ENCODE assay signal across 19 cellular contexts in the genomic region with DNA sequence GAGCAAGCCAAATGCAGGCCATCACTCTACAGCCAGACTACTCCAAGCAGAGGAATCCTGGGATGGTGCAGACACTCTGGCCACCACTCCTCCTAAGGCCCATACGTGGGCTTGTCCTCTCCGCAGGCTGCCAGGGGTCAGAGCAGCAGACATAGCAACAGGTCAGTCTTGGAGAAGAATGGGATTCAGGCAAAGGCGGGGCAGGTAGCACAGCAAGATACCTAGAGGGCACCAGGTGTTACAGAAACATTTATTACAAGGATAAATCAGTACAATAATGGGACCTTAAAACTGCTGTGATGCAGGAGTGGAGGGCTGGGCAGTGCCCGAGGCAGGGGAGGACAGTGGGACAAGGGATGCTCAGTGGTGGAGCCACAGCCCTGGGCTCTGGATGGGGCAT. TPM values are rescaled to one million over a fixed set of nuclear protein-coding genes. Genes with fewer than 3 reads are reported as not detected.
DNase-seq lines count a peak whose midpoint lies in the region; ATAC-seq, FAIRE-seq and TF ChIP-seq lines count a peak whose summit lies in the region.
"Had no signal": no experiment of that assay in that cellular context is flagged by ENCODE, and none has a peak within 500 bp of the region (broad histone marks: within the 10 kb centered on the region; RNA-seq: fewer than 3 reads in every experiment).

No MANE protein-coding gene starts in this region.

- H3K4me1 ChIP-seq in BLaER1 (peaks cover 80% of the 10 kb centered on the region), HEK293 (ENCODE audit: control insufficient read depth, insufficient read depth, low read length) (no peaks in the 10 kb centered on the region), kidney (ENCODE audit: control insufficient read depth in 1 of 2, insufficient read depth in 1 of 2, low read depth in 1 of 2, low read length in 2 of 2) (peaks cover 7 to 18% of the 10 kb centered on the region in 2 donors), esophagus squamous epithelium (peaks cover 10 to 18% (median 14%) of the 10 kb centered on the region in 3 donors)

- peaks cover 49% of the 10 kb centered on the region for H3K4me1 Mint-ChIP-seq in stimulated activated memory B cell treated with anti-CD40 and anti-IgM and Interleukin-4, amounts not matched to agents 10 μg/mL and 1 μg/mL and 100 μg/mL, for 72 hours

- no peak for TF ChIP-seq CTCF in HEK293 (tag by site-specific recombination; IDR thresholded peaks at IDR 0.05)
- no peak for TF ChIP-seq CTCF in kidney (IDR thresholded peaks at IDR 0.05; ENCODE audit: borderline replicate concordance, extremely low read depth, insufficient read depth)
- TF ChIP-seq CTCF in esophagus squamous epithelium (IDR thresholded peaks at IDR 0.05): no peak

- peak overlapping the region; percentile 96 for H3K27ac Mint-ChIP-seq in stimulated activated memory B cell treated with anti-CD40 and anti-IgM and Interleukin-4, amounts not matched to agents 10 μg/mL and 1 μg/mL and 100 μg/mL, for 72 hours
- H3K27ac Mint-ChIP-seq: CD8-positive, alpha-beta T cell had no signal

- H3K9me3 ChIP-seq in BLaER1 (no peaks in the 10 kb centered on the region), HEK293 (ENCODE audit: control insufficient read depth, insufficient read depth, low read depth, low read length) (no peaks in the 10 kb centered on the region), kidney (ENCODE audit: control insufficient read depth in 1 of 2, low read length in 2 of 2) (no peaks in the 10 kb centered on the region), esophagus squamous epithelium (no peaks in the 10 kb centered on the region)

- H3K4me3 Mint-ChIP-seq in stimulated activated memory B cell treated with anti-CD40 and anti-IgM and Interleukin-4, amounts not matched to agents 10 μg/mL and 1 μg/mL and 100 μg/mL, for 72 hours: no peak overlapping the region
- H3K4me3 Mint-ChIP-seq: CD14-positive monocyte; CD8-positive, alpha-beta T cell had no signal

- H3K36me3 ChIP-seq in BLaER1 (no peaks in the 10 kb centered on the region), HEK293 (ENCODE audit: control insufficient read depth in 2 of 2, insufficient read depth in 1 of 2, low read length in 2 of 2) (no peaks in the 10 kb centered on the region), kidney (ENCODE audit: control insufficient read depth in 1 of 2, insufficient read depth in 2 of 2, low read length in 2 of 2) (no peaks in the 10 kb centered on the region), esophagus squamous epithelium (no peaks in the 10 kb centered on the region)

- POLR2A ChIA-PET in HEK293 (lab: Yijun Ruan, JAX): interaction anchor here (0.8 kb wide), 1 partner anchor 8 kb away, joined by 3 read pairs; no protein-coding TSS in a partner anchor

- no peak for FAIRE-seq in kidney (lab: Jason Lieb, UNC)
- FAIRE-seq: GM19239, HepG2 had no signal

- H3K4me2 ChIP-seq in BLaER1: peak overlapping the region; percentile 99; the same call in 1 of the 2 replicates

- CTCF ChIA-PET in HEK293 (lab: Yijun Ruan, JAX): no interaction called here

- 65 to 79% methylated on average over 2 to 3 of the region's 4 CpGs for WGBS in esophagus squamous epithelium, 2 donors

- no peaks in the 10 kb centered on the region for H3K36me3 Mint-ChIP-seq in stimulated activated memory B cell treated with anti-CD40 and anti-IgM and Interleukin-4, amounts not matched to agents 10 μg/mL and 1 μg/mL and 100 μg/mL, for 72 hours
- H3K36me3 Mint-ChIP-seq: CD14-positive monocyte; CD8-positive, alpha-beta T cell had no signal

- no peak for ATAC-seq in stimulated activated memory B cell treated with anti-CD40 and anti-IgM and Interleukin-4, amounts not matched to agents 10 μg/mL and 1 μg/mL and 100 μg/mL, for 72 hours
- no peak for ATAC-seq in GM21367 (IDR thresholded peaks at IDR 0.05; ENCODE audit: unreplicated experiment)
- no peak for ATAC-seq in HG02571 (IDR thresholded peaks at IDR 0.05; ENCODE audit: unreplicated experiment)
- ATAC-seq: CD8-positive, alpha-beta T cell; HCT116; HepG2 had no signal

- intact Hi-C loops in kidney (cut with DNase I) (no loop called here), esophagus squamous epithelium (cut with DNase I) (no loop called here)

- DNase-seq in kidney (peak; percentile 48), esophagus squamous epithelium (lab: John Stamatoyannopoulos, UW) (no peak)
- DNase-seq: ACHN; CD8-positive, alpha-beta T cell; COR-L47; DMS53; GF-D8 had no signal

- no peaks in the 10 kb centered on the region for H3K27me3 Mint-ChIP-seq in stimulated activated memory B cell treated with anti-CD40 and anti-IgM and Interleukin-4, amounts not matched to agents 10 μg/mL and 1 μg/mL and 100 μg/mL, for 72 hours

- H3K9me3 Mint-ChIP-seq in stimulated activated memory B cell treated with anti-CD40 and anti-IgM and Interleukin-4, amounts not matched to agents 10 μg/mL and 1 μg/mL and 100 μg/mL, for 72 hours: no peaks in the 10 kb centered on the region
- H3K9me3 Mint-ChIP-seq: CD14-positive monocyte; CD8-positive, alpha-beta T cell had no signal

- H3K9ac ChIP-seq in BLaER1: no peak overlapping the region
- H3K9ac ChIP-seq in kidney (ENCODE audit: low read length in 2 of 2): no peak overlapping the region

- no peak for TF ChIP-seq POLR2A in esophagus squamous epithelium (IDR thresholded peaks at IDR 0.05)

- H3K4me3 ChIP-seq in BLaER1 (no peak overlapping the region), HEK293 (ENCODE audit: low read depth, low read length) (no peak overlapping the region), kidney (ENCODE audit: low read length in 2 of 2) (no peak overlapping the region), esophagus squamous epithelium (no peak overlapping the region)

- H3K27ac ChIP-seq in BLaER1 (peak overlapping the region; percentile 95), HEK293 (ENCODE audit: extremely low read depth, low read depth, low read length) (no peak overlapping the region), kidney (ENCODE audit: low read depth in 2 of 2, low read length in 2 of 2) (no peak overlapping the region), esophagus squamous epithelium (no peak overlapping the region)

- H3K27me3 ChIP-seq in BLaER1 (no peaks in the 10 kb centered on the region), esophagus squamous epithelium (peaks cover 0 to 56% (median 0%) of the 10 kb centered on the region in 4 donors)

- no peaks in the 10 kb centered on the region for H4K20me1 ChIP-seq in BLaER1

TF ChIP-seq in HEK293, 187 proteins besides CTCF, POLR2A, EP300 and RAD21:
- TF ChIP-seq, protein P1, sequence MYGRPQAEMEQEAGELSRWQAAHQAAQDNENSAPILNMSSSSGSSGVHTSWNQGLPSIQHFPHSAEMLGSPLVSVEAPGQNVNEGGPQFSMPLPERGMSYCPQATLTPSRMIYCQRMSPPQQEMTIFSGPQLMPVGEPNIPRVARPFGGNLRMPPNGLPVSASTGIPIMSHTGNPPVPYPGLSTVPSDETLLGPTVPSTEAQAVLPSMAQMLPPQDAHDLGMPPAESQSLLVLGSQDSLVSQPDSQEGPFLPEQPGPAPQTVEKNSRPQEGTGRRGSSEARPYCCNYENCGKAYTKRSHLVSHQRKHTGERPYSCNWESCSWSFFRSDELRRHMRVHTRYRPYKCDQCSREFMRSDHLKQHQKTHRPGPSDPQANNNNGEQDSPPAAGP (tag by site-specific recombination; IDR thresholded peaks at IDR 0.05): no peak
- peak; percentile 57 for TF ChIP-seq SCRT2 (tag by site-specific recombination; IDR thresholded peaks at IDR 0.05)
- no peak for TF ChIP-seq ZFP3 (tag by site-specific recombination; IDR thresholded peaks at IDR 0.05; ENCODE audit: low read depth)
- no peak for TF ChIP-seq ZNF558 (tag by site-specific recombination; IDR thresholded peaks at IDR 0.05)
- no peak for TF ChIP-seq KLF10 (tag by site-specific recombination; IDR thresholded peaks at IDR 0.05)

RNA-seq across cellular contexts. Expression of a gene that starts 20.3 kb away (rescaled TPM):
- total RNA-seq in kidney (0.13 TPM), esophagus squamous epithelium (under 1 TPM in 1 of 4 donors, not detected in 3; 0.19 TPM)
- 0.47 TPM for polyA plus RNA-seq in kidney (ENCODE audit: insufficient read depth, low read depth, low replicate concordance)
- total RNA-seq: A172; CD8-positive, alpha-beta T cell; H4; HepG2; HT1080 had no signal
- polyA plus RNA-seq: CD14-positive monocyte had no signal

RNA-seq across cellular contexts. Expression of a gene that starts 57.4 kb away (rescaled TPM):
- total RNA-seq in kidney (not detected), esophagus squamous epithelium (not detected)
- polyA plus RNA-seq in kidney (ENCODE audit: insufficient read depth, low read depth, low replicate concordance): not detected
- total RNA-seq: A172; CD8-positive, alpha-beta T cell; H4; HepG2; HT1080 had no signal
- polyA plus RNA-seq: CD14-positive monocyte, HepG2 had no signal
